In the genomic region with DNA sequence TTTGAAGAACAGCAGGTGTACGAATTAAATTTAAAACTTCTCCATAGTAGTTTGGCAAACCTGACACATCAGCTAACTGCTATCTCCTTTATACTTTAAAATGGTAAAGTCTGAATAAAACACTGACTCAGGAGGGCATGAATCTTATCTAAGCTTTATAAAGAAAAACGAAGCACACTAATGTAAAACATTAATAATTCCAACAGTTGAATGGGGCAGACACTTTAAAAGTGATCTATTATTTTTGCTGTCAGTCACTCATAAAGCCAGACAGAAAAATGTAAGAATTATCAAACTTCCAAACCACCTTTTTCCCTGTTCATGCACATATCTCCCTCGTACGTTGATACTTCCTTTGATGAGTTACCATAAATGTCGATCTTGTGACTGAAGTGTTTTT, we compare ENCODE assay signal across 11 cellular contexts. TPM values are rescaled to one million over a fixed set of nuclear protein-coding genes. Genes with fewer than 3 reads are reported as not detected.
A peak's percentile ranks its signal among the peaks of the same experiment; 100 is the strongest.
DNase-seq lines count a peak whose midpoint lies in the region; ATAC-seq, FAIRE-seq and TF ChIP-seq lines count a peak whose summit lies in the region.
"Had no signal": no experiment of that assay in that cellular context is flagged by ENCODE, and none has a peak within 500 bp of the region (broad histone marks: within the 10 kb centered on the region; RNA-seq: fewer than 3 reads in every experiment).

No MANE protein-coding gene starts in this region.

- DNase-seq in activated T-cell treated with anti-CD3 and anti-CD28 coated beads, Interleukin-2, amount 50 U/mL, for 24 hours: no peak
- no peak for DNase-seq in activated T-cell treated with anti-CD3 and anti-CD28 coated beads, Interleukin-2, amount 50 U/mL, for 1 hour
- DNase-seq in activated naive CD8-positive, alpha-beta T cell treated with anti-CD3 and anti-CD28 coated beads for 36 hours: no peak
- DNase-seq in kidney epithelial cell (ENCODE audit: low read depth) (no peak), thoracic aorta (ENCODE audit: low spot score) (no peak), DMS 273 treated with DMSO at 0.1 percent for 48 hours (lab: John Stamatoyannopoulos, UW) (no peak), urothelium cell line (ENCODE audit: low spot score) (no peak)
- DNase-seq: substantia nigra had no signal

- no peaks in the 10 kb centered on the region for H3K9me3 Mint-ChIP-seq in activated T-cell treated with anti-CD3 and anti-CD28 coated beads, Interleukin-2, amount 50 U/mL, for 24 hours
- no peaks in the 10 kb centered on the region for H3K9me3 Mint-ChIP-seq in activated naive CD8-positive, alpha-beta T cell treated with anti-CD3 and anti-CD28 coated beads for 36 hours

- H3K4me1 ChIP-seq in thoracic aorta (ENCODE audit: control insufficient read depth in 1 of 2, low read depth in 2 of 2): peaks cover 37 to 62% of the 10 kb centered on the region in 2 donors

- H3K27me3 Mint-ChIP-seq in activated T-cell treated with anti-CD3 and anti-CD28 coated beads, Interleukin-2, amount 50 U/mL, for 24 hours: no peaks in the 10 kb centered on the region
- H3K27me3 Mint-ChIP-seq in activated naive CD8-positive, alpha-beta T cell treated with anti-CD3 and anti-CD28 coated beads for 36 hours: no peaks in the 10 kb centered on the region

- peaks cover 76% of the 10 kb centered on the region for H3K36me3 Mint-ChIP-seq in activated T-cell treated with anti-CD3 and anti-CD28 coated beads, Interleukin-2, amount 50 U/mL, for 24 hours (ENCODE audit: low read depth)
- H3K36me3 Mint-ChIP-seq in activated naive CD8-positive, alpha-beta T cell treated with anti-CD3 and anti-CD28 coated beads for 36 hours: peaks cover 36% of the 10 kb centered on the region

- ATAC-seq in thoracic aorta (ENCODE audit: insufficient number of reproducible peaks, low FRiP score, low read depth): no peak
- no peak for ATAC-seq in GM21723 (IDR thresholded peaks at IDR 0.05; ENCODE audit: unreplicated experiment)

- H3K4me3 Mint-ChIP-seq in activated T-cell treated with anti-CD3 and anti-CD28 coated beads, Interleukin-2, amount 50 U/mL, for 24 hours: peak overlapping the region; percentile 87
- H3K4me3 Mint-ChIP-seq in activated naive CD8-positive, alpha-beta T cell treated with anti-CD3 and anti-CD28 coated beads for 36 hours: peak overlapping the region; percentile 94

- H3K4me3 ChIP-seq in kidney epithelial cell (ENCODE audit: low read depth, low read length): peak overlapping the region; percentile 81
- peak overlapping the region; percentile 100 for H3K4me3 ChIP-seq in thoracic aorta

- H3K27ac ChIP-seq in thoracic aorta: peak overlapping the region; percentile 100
- H3K27ac ChIP-seq: C4-2B had no signal

- H3K9me3 ChIP-seq in thoracic aorta: no peaks in the 10 kb centered on the region

- H3K4me1 Mint-ChIP-seq in activated T-cell treated with anti-CD3 and anti-CD28 coated beads, Interleukin-2, amount 50 U/mL, for 24 hours (ENCODE audit: low read depth): peaks cover 54% of the 10 kb centered on the region
- H3K4me1 Mint-ChIP-seq in activated naive CD8-positive, alpha-beta T cell treated with anti-CD3 and anti-CD28 coated beads for 36 hours: peaks cover 44% of the 10 kb centered on the region

- no peak for FAIRE-seq in urothelium cell line (lab: Jason Lieb, UNC)
- FAIRE-seq: colon had no signal

- peak overlapping the region; percentile 97 for H3K27ac Mint-ChIP-seq in activated T-cell treated with anti-CD3 and anti-CD28 coated beads, Interleukin-2, amount 50 U/mL, for 24 hours
- no peak overlapping the region for H3K27ac Mint-ChIP-seq in activated naive CD8-positive, alpha-beta T cell treated with anti-CD3 and anti-CD28 coated beads for 36 hours

- H3K36me3 ChIP-seq in kidney epithelial cell (ENCODE audit: control insufficient read depth, insufficient read depth, low read length) (no peaks in the 10 kb centered on the region), thoracic aorta (no peaks in the 10 kb centered on the region)

- H3K27me3 ChIP-seq in kidney epithelial cell (ENCODE audit: control insufficient read depth, insufficient read depth, low read length): no peaks in the 10 kb centered on the region
- no peaks in the 10 kb centered on the region for H3K27me3 ChIP-seq in thoracic aorta (replicated peaks; ENCODE audit: insufficient read depth)

- TF ChIP-seq CTCF in kidney epithelial cell (IDR thresholded peaks at IDR 0.05; ENCODE audit: insufficient read depth, low read length, poor library complexity, severe bottlenecking) (no peak), thoracic aorta (IDR thresholded peaks at IDR 0.05) (no peak)

RNA-seq across cellular contexts. Expression of gene ARF4, which starts 2.6 kb away (rescaled TPM):
- total RNA-seq in activated naive CD8-positive, alpha-beta T cell treated with anti-CD3 and anti-CD28 coated beads for 36 hours: 10 to 100 TPM; 67.4 to 67.8 TPM
- total RNA-seq in kidney epithelial cell (208 TPM in 2 replicates), thoracic aorta (100 to 1,000 TPM; 136 to 139 TPM)

RNA-seq across cellular contexts. Expression of gene PDE12, which starts 38.5 kb away (rescaled TPM):
- 10 to 100 TPM; 30.8 to 31.0 TPM for total RNA-seq in activated naive CD8-positive, alpha-beta T cell treated with anti-CD3 and anti-CD28 coated beads for 36 hours
- total RNA-seq in kidney epithelial cell (22.8 and 25.4 TPM in 2 replicates), thoracic aorta (10 to 100 TPM; 20.6 to 38.7 TPM)

RNA-seq across cellular contexts. Expression of gene DNAH12, which starts 50.4 kb away (rescaled TPM):
- total RNA-seq in activated naive CD8-positive, alpha-beta T cell treated with anti-CD3 and anti-CD28 coated beads for 36 hours: under 1 TPM in 1 of 2 experiments, not detected in 1; 0.08 TPM
- total RNA-seq in kidney epithelial cell (0.41 TPM in 1 of 2 replicates, not detected in the other), thoracic aorta (under 1 TPM; 0.14 to 0.95 TPM)
